Comparison of ENCODE assay signal across 10 cellular contexts in the genomic region with DNA sequence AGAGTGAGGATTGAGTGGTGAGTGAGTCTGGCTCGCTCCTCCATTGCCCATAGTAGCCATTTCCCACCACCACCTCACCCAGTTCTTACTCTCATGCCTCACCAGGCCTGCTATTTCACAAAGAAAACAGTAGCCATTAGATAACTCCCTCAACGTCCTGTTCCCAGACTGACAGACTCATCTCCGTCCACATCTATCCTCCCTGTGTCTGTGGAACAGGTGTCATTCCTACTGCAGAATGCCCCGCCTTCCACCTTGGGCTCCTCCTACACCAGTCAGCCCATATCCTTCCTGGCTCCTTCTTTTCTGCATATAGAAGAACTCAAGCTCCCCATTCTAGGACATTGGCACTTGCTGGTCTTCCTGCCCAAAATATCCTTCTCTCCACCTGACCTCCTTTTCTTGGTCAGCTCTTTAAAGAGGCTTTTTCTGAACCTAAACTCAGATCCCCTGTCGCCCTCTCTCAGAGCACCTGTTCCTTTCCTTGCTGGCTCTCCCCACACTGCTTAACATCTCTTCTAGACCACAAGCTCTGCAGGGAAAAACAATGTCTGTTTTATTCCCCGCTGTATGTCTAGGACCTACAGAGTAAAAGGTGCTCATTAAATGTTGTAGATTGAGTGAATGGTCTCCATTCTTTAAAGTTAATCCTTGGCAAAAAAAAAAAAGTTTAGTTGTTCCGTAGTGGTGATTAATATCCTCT. TPM values are rescaled to one million over a fixed set of nuclear protein-coding genes. Genes with fewer than 3 reads are reported as not detected.
DNase-seq lines count a peak whose midpoint lies in the region; ATAC-seq and TF ChIP-seq lines count a peak whose summit lies in the region.
"Had no signal": no experiment of that assay in that cellular context is flagged by ENCODE, and none has a peak within 500 bp of the region (broad histone marks: within the 10 kb centered on the region; RNA-seq: fewer than 3 reads in every experiment).

No MANE protein-coding gene starts in this region.

- no peak overlapping the region for H3K9ac ChIP-seq in parathyroid adenoma

- H2AFZ ChIP-seq in parathyroid adenoma = no peak overlapping the region

- POLR2A ChIA-PET in GM10248 (lab: Yijun Ruan, JAX) = interaction anchor here (0.6 kb wide), 1 partner anchor 71 kb away, joined by 3 read pairs; no protein-coding TSS in a partner anchor

- no peaks in the 10 kb centered on the region for H3K27me3 Mint-ChIP-seq in activated naive CD8-positive, alpha-beta T cell treated with anti-CD3 and anti-CD28 coated beads, Interleukin-2, amount 50 U/mL, for 24 hours

- ATAC-seq in activated naive CD8-positive, alpha-beta T cell treated with anti-CD3 and anti-CD28 coated beads, Interleukin-2, amount 50 U/mL, for 24 hours = no peak
- no peak for ATAC-seq in GM19395 (IDR thresholded peaks at IDR 0.05; ENCODE audit: unreplicated experiment)

- DNase-seq in GM06990 (ENCODE audit: extremely low read depth, insufficient read length) (no peak), HT-29 (ENCODE audit: low spot score) (peak; percentile 33), medulla oblongata (ENCODE audit: extremely low spot score) (no peak), GM10248 (ENCODE audit: extremely low spot score) (no peak)
- no peak for DNase-seq in activated naive CD8-positive, alpha-beta T cell treated with anti-CD3 and anti-CD28 coated beads, Interleukin-2, amount 50 U/mL, for 24 hours
- DNase-seq: DMS153, NCI-H1694 treated with DMSO at 0.1 percent for 48 hours, T-helper 9 cell had no signal

- H3K36me3 ChIP-seq in GM06990 (ENCODE audit: control insufficient read depth, insufficient read depth, low read length) (peaks cover 2% of the 10 kb centered on the region; the same call in 1 of the 2 replicates), parathyroid adenoma (ENCODE audit: control insufficient read depth, insufficient read depth, low read length) (no peaks in the 10 kb centered on the region)

- peak overlapping the region; percentile 100 for H3K27ac Mint-ChIP-seq in activated naive CD8-positive, alpha-beta T cell treated with anti-CD3 and anti-CD28 coated beads, Interleukin-2, amount 50 U/mL, for 24 hours

- H3K4me1 ChIP-seq in parathyroid adenoma = peaks cover 3% of the 10 kb centered on the region

- H3K9me3 Mint-ChIP-seq in activated naive CD8-positive, alpha-beta T cell treated with anti-CD3 and anti-CD28 coated beads, Interleukin-2, amount 50 U/mL, for 24 hours = no peaks in the 10 kb centered on the region

- H3K4me3 ChIP-seq in GM06990 (replicated peaks; ENCODE audit: low read depth, low read length) (peak overlapping the region; percentile 76), parathyroid adenoma (ENCODE audit: low read depth, low read length) (no peak overlapping the region)

- H3K27me3 ChIP-seq in GM06990 (replicated peaks; ENCODE audit: control insufficient read depth, insufficient read depth, low read length) = no peaks in the 10 kb centered on the region
- H3K27me3 ChIP-seq in parathyroid adenoma (ENCODE audit: control insufficient read depth, insufficient read depth, low read length) = no peaks in the 10 kb centered on the region

- TF ChIP-seq CTCF in GM06990 (IDR thresholded peaks at IDR 0.05; ENCODE audit: insufficient read depth, low read length, poor library complexity, severe bottlenecking) (no peak), parathyroid adenoma (IDR thresholded peaks at IDR 0.05) (no peak), GM10248 (IDR thresholded peaks at IDR 0.05; ENCODE audit: control extremely low read depth, extremely low read depth, low read depth, missing control alignments) (no peak)

- CTCF ChIA-PET in GM10248 (lab: Yijun Ruan, JAX) = interaction anchor here (0.8 to 14.9 kb wide), 13 partner anchors 11 to 371 kb away, joined by 3 to 159 read pairs (median 4); partner anchors contain the start of gene DTWD2

- no peak overlapping the region for H3K27ac ChIP-seq in parathyroid adenoma

- H3K36me3 Mint-ChIP-seq in activated naive CD8-positive, alpha-beta T cell treated with anti-CD3 and anti-CD28 coated beads, Interleukin-2, amount 50 U/mL, for 24 hours (ENCODE audit: low read depth) = peaks cover 74% of the 10 kb centered on the region

- peak overlapping the region; percentile 3 for H3K4me2 ChIP-seq in parathyroid adenoma (ENCODE audit: low read length)

- H3K79me2 ChIP-seq in parathyroid adenoma = no peaks in the 10 kb centered on the region

- no peaks in the 10 kb centered on the region for H3K9me3 ChIP-seq in parathyroid adenoma (ENCODE audit: control insufficient read depth, low read length)

- H3K4me1 Mint-ChIP-seq in activated naive CD8-positive, alpha-beta T cell treated with anti-CD3 and anti-CD28 coated beads, Interleukin-2, amount 50 U/mL, for 24 hours = peaks cover 88% of the 10 kb centered on the region

- H3K4me3 Mint-ChIP-seq in activated naive CD8-positive, alpha-beta T cell treated with anti-CD3 and anti-CD28 coated beads, Interleukin-2, amount 50 U/mL, for 24 hours = peak overlapping the region; percentile 95

RNA-seq across cellular contexts. Expression of gene TNFAIP8, which starts 3.2 kb away (rescaled TPM):
- 10.7 and 13.3 TPM in 2 replicates for total RNA-seq in HT-29 (2014; rRNA removed; shearing (Covaris generic))
